22 cellular contexts compared by ENCODE assay signal in genomic region chr19:42096255-42096837, GRCh38. TPM values are rescaled to one million over a fixed set of nuclear protein-coding genes. Genes with fewer than 3 reads are reported as not detected.
DNase-seq lines count a peak whose midpoint lies in the region; ATAC-seq and TF ChIP-seq lines count a peak whose summit lies in the region.
"Had no signal": no experiment of that assay in that cellular context is flagged by ENCODE, and none has a peak within 500 bp of the region (broad histone marks: within the 10 kb centered on the region; RNA-seq: fewer than 3 reads in every experiment).

No MANE protein-coding gene starts in this region.

- DNase-seq in brain microvascular endothelial cell (no peak), stomach (no peak), lower leg skin (ENCODE audit: low spot score in 2 of 2) (no peak), left cardiac atrium (no peak)
- no peak for DNase-seq in activated effector memory CD4-positive, alpha-beta T cell treated with anti-CD3 and anti-CD28 coated beads, Interleukin-2, amount 50 U/mL, for 16 hours
- DNase-seq in stimulated activated naive B cell treated with anti-CD40 and anti-IgM and Interleukin-4, amounts not matched to agents 10 μg/mL and 1 μg/mL and 100 μg/mL, for 72 hours = no peak
- DNase-seq: ACHN; CD4-positive, alpha-beta T cell; DND-41; GF-D8; KBM-7; MG63; NCI-H1092 treated with DMSO at 0.1 percent for 48 hours; NCI-H1694 treated with DMSO at 0.1 percent for 48 hours; NCI-H446; NCI-H748 treated with DMSO at 0.1 percent for 48 hours; Peyer's patch; Right ventricle myocardium superior; SK-N-SH had no signal

- no peak overlapping the region for H3K27ac Mint-ChIP-seq in stimulated activated naive B cell treated with anti-CD40 and anti-IgM and Interleukin-4, amounts not matched to agents 10 μg/mL and 1 μg/mL and 100 μg/mL, for 72 hours
- H3K27ac Mint-ChIP-seq: B cell; CD4-positive, alpha-beta T cell had no signal

- H3K36me3 ChIP-seq in HEK293 (ENCODE audit: control insufficient read depth in 2 of 2, insufficient read depth in 1 of 2, low read length in 2 of 2) = no peaks in the 10 kb centered on the region; a peak in 1 of 3 replicates
- peaks cover 4% of the 10 kb centered on the region for H3K36me3 ChIP-seq in brain microvascular endothelial cell (replicated peaks)
- peaks cover 0 to 17% (median 2%) of the 10 kb centered on the region in 4 donors for H3K36me3 ChIP-seq in stomach
- H3K36me3 ChIP-seq: MG63, Peyer's patch had no signal

- TF ChIP-seq POLR2A in stomach (IDR thresholded peaks at IDR 0.05) = no peak
- no peak for TF ChIP-seq POLR2A in lower leg skin (IDR thresholded peaks at IDR 0.05)

- no peak overlapping the region for H3K27ac ChIP-seq in HEK293 (ENCODE audit: extremely low read depth, low read depth, low read length)
- H3K27ac ChIP-seq in brain microvascular endothelial cell = no peak overlapping the region
- H3K27ac ChIP-seq in stomach = no peak overlapping the region
- H3K27ac ChIP-seq: Peyer's patch had no signal

- peaks cover 41 to 53% of the 10 kb centered on the region in 2 donors for H3K36me3 Mint-ChIP-seq in stimulated activated naive B cell treated with anti-CD40 and anti-IgM and Interleukin-4, amounts not matched to agents 10 μg/mL and 1 μg/mL and 100 μg/mL, for 72 hours

- H3K9me3 ChIP-seq in HEK293 (ENCODE audit: control insufficient read depth, insufficient read depth, low read depth, low read length) (no peaks in the 10 kb centered on the region), iPS-18c (ENCODE audit: control insufficient read depth, insufficient read depth, low read length) (no peaks in the 10 kb centered on the region), stomach (no peaks in the 10 kb centered on the region)
- H3K9me3 ChIP-seq: MG63, Peyer's patch, SK-N-SH had no signal

- no peaks in the 10 kb centered on the region for H3K27me3 Mint-ChIP-seq in stimulated activated naive B cell treated with anti-CD40 and anti-IgM and Interleukin-4, amounts not matched to agents 10 μg/mL and 1 μg/mL and 100 μg/mL, for 72 hours
- H3K27me3 Mint-ChIP-seq: B cell; CD4-positive, alpha-beta T cell had no signal

- H3K4me1 Mint-ChIP-seq in stimulated activated naive B cell treated with anti-CD40 and anti-IgM and Interleukin-4, amounts not matched to agents 10 μg/mL and 1 μg/mL and 100 μg/mL, for 72 hours = peaks cover 24 to 45% of the 10 kb centered on the region in 2 donors

- CTCF ChIA-PET in HEK293 (lab: Yijun Ruan, JAX) = interaction anchor here (0.5 to 4.7 kb wide), 8 partner anchors 9 to 342 kb away, joined by 3 to 39 read pairs (median 4); no protein-coding TSS in a partner anchor

- in situ Hi-C loops in brain microvascular endothelial cell (cut with HindIII; ENCODE audit: low pct_ligation_motif_present, low sequenced_read_pairs) = no loop called here

- intact Hi-C loops in stomach (cut with DNase I; ENCODE audit: low total_unique reads) (no loop called here), lower leg skin (cut with DNase I; ENCODE audit: low total_unique reads) (no loop called here), left cardiac atrium (cut with DNase I) (no loop called here)

- no peaks in the 10 kb centered on the region for H3K9me3 Mint-ChIP-seq in stimulated activated naive B cell treated with anti-CD40 and anti-IgM and Interleukin-4, amounts not matched to agents 10 μg/mL and 1 μg/mL and 100 μg/mL, for 72 hours
- H3K9me3 Mint-ChIP-seq: CD4-positive, alpha-beta T cell had no signal

- TF ChIP-seq EP300 in stomach (IDR thresholded peaks at IDR 0.05) = no peak

- TF ChIP-seq CTCF in HEK293 (tag by site-specific recombination; IDR thresholded peaks at IDR 0.05) (no peak), brain microvascular endothelial cell (IDR thresholded peaks at IDR 0.05; ENCODE audit: low read depth, low read length, missing control alignments) (peak; percentile 11), stomach (IDR thresholded peaks at IDR 0.05) (no peak), lower leg skin (IDR thresholded peaks at IDR 0.05) (no peak)

- no peak for ATAC-seq in stimulated activated naive B cell treated with anti-CD40 and anti-IgM and Interleukin-4, amounts not matched to agents 10 μg/mL and 1 μg/mL and 100 μg/mL, for 72 hours (replicated peaks)
- ATAC-seq in left cardiac atrium = no peak

- POLR2A ChIA-PET in HEK293 (lab: Yijun Ruan, JAX) = interaction anchor here (1.0 kb wide), 2 partner anchors 11 to 20 kb away, joined by 3 to 5 read pairs; partner anchors contain the start of gene ZNF574

- no peaks in the 10 kb centered on the region for H3K27me3 ChIP-seq in brain microvascular endothelial cell (replicated peaks)
- peaks cover 0 to 21% (median 15%) of the 10 kb centered on the region in 3 donors for H3K27me3 ChIP-seq in stomach
- H3K27me3 ChIP-seq: MG63, Peyer's patch had no signal

- H3K4me1 ChIP-seq in HEK293 (ENCODE audit: control insufficient read depth, insufficient read depth, low read length) (no peaks in the 10 kb centered on the region), stomach (peaks cover 0 to 22% (median 11%) of the 10 kb centered on the region in 4 donors)

- H3K4me3 ChIP-seq in HEK293 (ENCODE audit: low read depth, low read length) (no peak overlapping the region), brain microvascular endothelial cell (ENCODE audit: low read depth, low read length) (no peak overlapping the region), iPS-18c (ENCODE audit: insufficient read depth, low read depth, low read length) (peak overlapping the region; percentile 43), stomach (peak overlapping the region in 3 of 4 donors; percentile 14 to 25 (median 24)), lower leg skin (ENCODE audit: low read depth, poor library complexity, severe bottlenecking) (no peak overlapping the region)
- H3K4me3 ChIP-seq: MG63, Peyer's patch had no signal

- no peak overlapping the region for H3K4me3 Mint-ChIP-seq in stimulated activated naive B cell treated with anti-CD40 and anti-IgM and Interleukin-4, amounts not matched to agents 10 μg/mL and 1 μg/mL and 100 μg/mL, for 72 hours
- H3K4me3 Mint-ChIP-seq: B cell; CD4-positive, alpha-beta T cell had no signal

- WGBS in stomach, 5 donors = 42 to 57% (median 52%) methylated on average over 8 to 15 of the region's 15 CpGs
- WGBS in lower leg skin, 2 donors = 53 to 57% methylated on average over 15 of the region's 15 CpGs

TF ChIP-seq in HEK293, 187 proteins besides CTCF, POLR2A, EP300 and RAD21:
- TF ChIP-seq SETDB1 (IDR thresholded peaks at IDR 0.05; ENCODE audit: insufficient read length, low read length) (no peak), REPIN1 (tag by site-specific recombination; IDR thresholded peaks at IDR 0.05; ENCODE audit: low read depth) (no peak), ZBTB20 (tag by site-specific recombination; IDR thresholded peaks at IDR 0.05) (no peak), ZNF747 (tag by site-specific recombination; IDR thresholded peaks at IDR 0.05) (no peak), SCRT2 (tag by site-specific recombination; IDR thresholded peaks at IDR 0.05) (peak; percentile 40; the same call in 1 of the 2 replicates), GFI1B (tag by site-specific recombination; IDR thresholded peaks at IDR 0.05) (0 out of 2 replicates have a peak, but pooled peaks have one; percentile 26), ZNF140 (tag by site-specific recombination; IDR thresholded peaks at IDR 0.05) (no peak), ZFHX2 (tag by site-specific recombination; conservative IDR thresholded peaks at IDR 0.05) (no peak), ZNF701 (tag by site-specific recombination; IDR thresholded peaks at IDR 0.05) (no peak)
- TF ChIP-seq, protein P1, sequence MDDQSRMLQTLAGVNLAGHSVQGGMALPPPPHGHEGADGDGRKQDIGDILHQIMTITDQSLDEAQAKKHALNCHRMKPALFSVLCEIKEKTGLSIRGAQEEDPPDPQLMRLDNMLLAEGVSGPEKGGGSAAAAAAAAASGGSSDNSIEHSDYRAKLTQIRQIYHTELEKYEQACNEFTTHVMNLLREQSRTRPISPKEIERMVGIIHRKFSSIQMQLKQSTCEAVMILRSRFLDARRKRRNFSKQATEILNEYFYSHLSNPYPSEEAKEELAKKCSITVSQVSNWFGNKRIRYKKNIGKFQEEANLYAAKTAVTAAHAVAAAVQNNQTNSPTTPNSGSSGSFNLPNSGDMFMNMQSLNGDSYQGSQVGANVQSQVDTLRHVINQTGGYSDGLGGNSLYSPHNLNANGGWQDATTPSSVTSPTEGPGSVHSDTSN (CRISPR knock-in tag; IDR thresholded peaks at IDR 0.05) = no peak

RNA-seq across cellular contexts. Expression of gene ZNF574, which starts 20.4 kb away (rescaled TPM):
- 10 to 100 TPM in 2 of 5 donors, 1 to 10 TPM in 3; 4.6 to 17.0 (median 8.8) TPM for total RNA-seq in stomach
- polyA plus RNA-seq in stomach = 1 to 10 TPM; 5.5 to 5.7 (median 5.5) TPM
- 10 to 100 TPM; 28.4 to 52.1 (median 30.8) TPM for total RNA-seq in lower leg skin
- total RNA-seq in left cardiac atrium = 1 to 10 TPM; 8.3 to 9.1 TPM

RNA-seq across cellular contexts. Expression of gene GRIK5, which starts 26.3 kb away (rescaled TPM):
- total RNA-seq in stomach (10 to 100 TPM in 2 of 5 donors, 1 to 10 TPM in 3; 2.2 to 74.1 (median 8.3) TPM), lower leg skin (1 to 10 TPM in 1 of 4 donors, under 1 TPM in 3; 0.11 to 1.4 (median 0.82) TPM), left cardiac atrium (10 to 100 TPM; 12.0 to 12.6 TPM)
- polyA plus RNA-seq in stomach = 1 to 10 TPM in 2 of 3 donors, under 1 TPM in 1; 0.92 to 3.1 (median 1.1) TPM

RNA-seq across cellular contexts. Expression of gene POU2F2, which starts 35.9 kb away (rescaled TPM):
- total RNA-seq in stomach (10 to 100 TPM in 2 of 5 donors, 1 to 10 TPM in 1, under 1 TPM in 2; 0.89 to 23.3 (median 3.9) TPM), lower leg skin (1 to 10 TPM in 2 of 4 donors, under 1 TPM in 2; 0.67 to 3.8 (median 1.0) TPM), left cardiac atrium (1 to 10 TPM; 1.1 to 1.2 TPM)
- 1 to 10 TPM in 2 of 3 donors, under 1 TPM in 1; 0.68 to 2.7 (median 1.8) TPM for polyA plus RNA-seq in stomach

Comparison
In these comparisons a context has a peak if more than half of its experiments do, and no peak if none do; other contexts are left out.
1. H3K4me3 ChIP-seq: peak in iPS-18c (single experiment) and stomach (3 of 4); none in HEK293 (single experiment), brain microvascular endothelial cell (single experiment) and lower leg skin (single experiment).